Comparison of ENCODE assay signal across 16 cellular contexts in genomic region chr9:133585481-133586367, GRCh38. TPM values are rescaled to one million over a fixed set of nuclear protein-coding genes. Genes with fewer than 3 reads are reported as not detected.
DNase-seq lines count a peak whose midpoint lies in the region; ATAC-seq, FAIRE-seq and TF ChIP-seq lines count a peak whose summit lies in the region.
"Had no signal": no experiment of that assay in that cellular context is flagged by ENCODE, and none has a peak within 500 bp of the region (broad histone marks: within the 10 kb centered on the region; RNA-seq: fewer than 3 reads in every experiment).

No MANE protein-coding gene starts in this region.

- H3K79me2 ChIP-seq in H9 (ENCODE audit: insufficient read depth, low read length): no peaks in the 10 kb centered on the region

- no peaks in the 10 kb centered on the region for H4K20me1 ChIP-seq in H9 (ENCODE audit: control insufficient read depth, insufficient read depth, insufficient read length)

- no peak overlapping the region for H2BK120ac ChIP-seq in H9 (ENCODE audit: low read depth, low read length, poor library complexity, severe bottlenecking)

- H3K9me3 ChIP-seq in H9 (ENCODE audit: control insufficient read depth, low read depth, low read length) (no peaks in the 10 kb centered on the region), NT2/D1 (ENCODE audit: insufficient read depth, low read length) (peaks cover 7% of the 10 kb centered on the region; the same call in 1 of the 2 replicates)
- H3K9me3 ChIP-seq: SJSA1 had no signal

- no peak overlapping the region for H4K5ac ChIP-seq in H9 (ENCODE audit: insufficient read length, low read depth, low read length)

- FAIRE-seq in HTR-8/SVneo (lab: Jason Lieb, UNC): no peak
- FAIRE-seq: frontal cortex had no signal

- H3K23me2 ChIP-seq in H9 (ENCODE audit: insufficient read length, low read depth, low read length, poor library complexity, severe bottlenecking): no peaks in the 10 kb centered on the region

- no peaks in the 10 kb centered on the region for H3K79me1 ChIP-seq in H9 (ENCODE audit: insufficient read depth, low read depth, low read length, poor library complexity, severe bottlenecking)

- peak; percentile 10 for DNase-seq in AG10803 (ENCODE audit: low read depth)
- no peak for DNase-seq in H9
- no peak for DNase-seq in NT2/D1 (ENCODE audit: low read depth, low spot score)
- peak; percentile 90 for DNase-seq in islet precursor cell
- DNase-seq in HTR-8/SVneo (ENCODE audit: insufficient read length, low spot score): no peak
- no peak for DNase-seq in DMS153 (lab: John Stamatoyannopoulos, UW)
- DNase-seq in superior temporal gyrus (ENCODE audit: extremely low spot score): no peak
- DNase-seq: activated CD4-positive, alpha-beta T cell treated with anti-CD3 and anti-CD28 coated beads, Interleukin-2, amount 50 U/mL, for 48 hours; NCI-H1048; stimulated activated CD4-positive, alpha-beta T cell treated with anti-CD3 and anti-CD28 coated beads, Interleukin-4, amount 100 ng/mL, for 4 hours had no signal

- peaks cover 0 to 2% (median 2%) of the 10 kb centered on the region in 3 experiments; a peak in 2 of 7 replicates for H3K36me3 Mint-ChIP-seq in H9 (ENCODE audit: insufficient read depth in 1 of 3, low read depth in 3 of 3)
- H3K36me3 Mint-ChIP-seq: activated naive CD8-positive, alpha-beta T cell had no signal

- H3K23ac ChIP-seq in H9 (ENCODE audit: insufficient read length, low read depth, low read length): no peak overlapping the region

- H3K4me1 ChIP-seq in H9 (ENCODE audit: insufficient read depth, low read length) (no peaks in the 10 kb centered on the region; the same call in 1 of the 2 replicates), NT2/D1 (ENCODE audit: insufficient read depth, insufficient read length) (peaks cover 25% of the 10 kb centered on the region)
- H3K4me1 ChIP-seq: SJSA1 had no signal

- H4K91ac ChIP-seq in H9 (ENCODE audit: insufficient read length, low read depth, low read length): no peak overlapping the region

- no peak overlapping the region for H3K56ac ChIP-seq in H9 (ENCODE audit: insufficient read length, low read depth, low read length)

- H3K4me3 ChIP-seq in AG10803 (ENCODE audit: low read length) (no peak overlapping the region), NT2/D1 (ENCODE audit: insufficient read length, low read depth) (no peak overlapping the region)
- H3K4me3 ChIP-seq: left lung, SJSA1 had no signal

- H3K9me3 Mint-ChIP-seq in H9: peaks cover 3 to 4% of the 10 kb centered on the region in 2 experiments

- no peak overlapping the region for H2AK5ac ChIP-seq in H9 (ENCODE audit: insufficient read length, low read length)

- no peak overlapping the region for H3K9ac ChIP-seq in H9 (ENCODE audit: extremely low read depth, insufficient read length, low read length)
- peak overlapping the region; percentile 57 for H3K9ac ChIP-seq in NT2/D1 (ENCODE audit: insufficient read length, low read depth)

- no peaks in the 10 kb centered on the region for H3K36me3 ChIP-seq in NT2/D1 (ENCODE audit: insufficient read depth, insufficient read length, low read length)
- H3K36me3 ChIP-seq: left lung, SJSA1 had no signal

- peaks cover 3% of the 10 kb centered on the region for H3K27me3 Mint-ChIP-seq in H9 (ENCODE audit: low read depth)

- no peak for ATAC-seq in HG03342 (IDR thresholded peaks at IDR 0.05; ENCODE audit: unreplicated experiment)
- ATAC-seq: left lung had no signal

- no peak overlapping the region for H2BK15ac ChIP-seq in H9 (ENCODE audit: low read depth, low read length)

- H3K27me3 ChIP-seq in H9 (ENCODE audit: insufficient read depth, low read length) (no peaks in the 10 kb centered on the region), NT2/D1 (ENCODE audit: insufficient read depth, insufficient read length) (no peaks in the 10 kb centered on the region)

- peak overlapping the region in 2 of 3 experiments; percentile 11 to 82; a peak in 1 of 7 replicates for H3K27ac Mint-ChIP-seq in H9
- H3K27ac Mint-ChIP-seq: activated naive CD8-positive, alpha-beta T cell had no signal

- WGBS in H9 (ENCODE audit: extremely low coverage, insufficient read length, low lambda C conversion rate): no CpG with 5 or more reads among the region's 43 CpGs

- H2AFZ ChIP-seq in H9 (ENCODE audit: low read length): no peak overlapping the region

- H2BK5ac ChIP-seq in H9 (ENCODE audit: insufficient read length, low read length): no peak overlapping the region

- H3K4me3 Mint-ChIP-seq in H9: 0 out of 5 replicates have a peak overlapping the region, but pooled peaks of 1 of the 2 experiments have one; percentile 3
- H3K4me3 Mint-ChIP-seq: activated naive CD8-positive, alpha-beta T cell had no signal

- H3K14ac ChIP-seq in H9 (ENCODE audit: insufficient read depth, low read length): peak overlapping the region; percentile 35

- TF ChIP-seq CTCF in AG10803 (conservative IDR thresholded peaks at IDR 0.05; ENCODE audit: low read length) (no peak), H9 (conservative IDR thresholded peaks at IDR 0.05) (no peak)

- no peak overlapping the region for H3K18ac ChIP-seq in H9 (ENCODE audit: insufficient read length, low read depth, low read length)

- H4K8ac ChIP-seq in H9 (replicated peaks; ENCODE audit: insufficient read length, low read depth, low read length): no peak overlapping the region

- H2BK12ac ChIP-seq in H9 (ENCODE audit: insufficient read length, low read depth, low read length): no peak overlapping the region

- peaks cover 37 to 50% of the 10 kb centered on the region in 2 experiments for H3K4me1 Mint-ChIP-seq in H9

- H3K4ac ChIP-seq in H9 (ENCODE audit: low read depth, low read length): no peak overlapping the region

- no peak overlapping the region for H3K4me2 ChIP-seq in H9 (ENCODE audit: insufficient read depth, insufficient read length, low read length)

- no peak overlapping the region for H2BK20ac ChIP-seq in H9 (ENCODE audit: low read depth, low read length, poor library complexity, severe bottlenecking)

- no peak overlapping the region for H3T11ph ChIP-seq in H9 (ENCODE audit: low read length)

- no peak overlapping the region for H3K27ac ChIP-seq in H9 (ENCODE audit: insufficient read length, low read depth, low read length)
- H3K27ac ChIP-seq: C4-2B, left lung, SJSA1 had no signal

RNA-seq across cellular contexts. Expression of gene FAM163B, which starts 23.5 kb away (rescaled TPM):
- total RNA-seq in H9 (2021): 0.39 and 0.64 TPM in 2 replicates
- total RNA-seq: SJSA1 had no signal

RNA-seq across cellular contexts. Expression of gene DBH, which starts 50.4 kb away (rescaled TPM):
- total RNA-seq in H9 (2021): not detected in 2 replicates
- total RNA-seq: SJSA1 had no signal

RNA-seq across cellular contexts. Expression of gene ADAMTSL2, which starts 51.2 kb away (rescaled TPM):
- total RNA-seq in H9 (2021): 0.61 and 0.86 TPM in 2 replicates
- total RNA-seq: SJSA1 had no signal

Comparison
In these comparisons a context has a peak if more than half of its experiments do, and no peak if none do; other contexts are left out.
1. DNase-seq: peak in AG10803 (single experiment) and islet precursor cell (single experiment); none in H9 (single experiment), NT2/D1 (single experiment), HTR-8/SVneo (single experiment), DMS153 (single experiment) and superior temporal gyrus (single experiment).